21 cellular contexts compared by ENCODE assay signal in the genomic region with DNA sequence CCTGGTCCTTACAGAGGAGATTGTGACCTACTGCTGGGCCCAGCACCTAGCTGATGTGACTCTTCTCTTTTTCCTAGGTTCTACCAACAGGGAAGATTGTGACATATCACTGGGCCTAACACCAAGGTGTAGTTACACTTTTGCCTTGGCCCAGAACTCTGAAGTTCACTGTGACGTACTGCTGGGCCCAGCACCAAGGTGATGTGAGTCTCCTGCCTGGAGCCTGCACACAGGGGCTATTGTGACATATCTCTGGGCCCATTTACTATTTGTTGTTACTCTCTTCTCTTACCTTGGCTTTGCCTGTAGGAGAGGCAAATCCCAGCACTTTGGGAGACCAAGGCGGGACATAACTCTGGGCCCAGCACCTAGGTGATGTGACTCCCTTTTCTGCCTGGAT. TPM values are rescaled to one million over a fixed set of nuclear protein-coding genes. Genes with fewer than 3 reads are reported as not detected.
DNase-seq lines count a peak whose midpoint lies in the region; ATAC-seq, FAIRE-seq and TF ChIP-seq lines count a peak whose summit lies in the region.
"Had no signal": no experiment of that assay in that cellular context is flagged by ENCODE, and none has a peak within 500 bp of the region (broad histone marks: within the 10 kb centered on the region; RNA-seq: fewer than 3 reads in every experiment).

No MANE protein-coding gene starts in this region.

- no peak overlapping the region for H3K4me3 ChIP-seq in right lobe of liver
- H3K4me3 ChIP-seq in HepG2 (replicated peaks in 1 of 3; ENCODE audit: insufficient read depth in 1 of 3, low read depth in 2 of 3, low read length in 3 of 3): no peak overlapping the region
- H3K4me3 ChIP-seq in neuronal stem cell (ENCODE audit: low read length in 2 of 2): no peak overlapping the region
- no peak overlapping the region for H3K4me3 ChIP-seq in suprapubic skin
- no peak overlapping the region for H3K4me3 ChIP-seq in colonic mucosa
- H3K4me3 ChIP-seq: BLaER1 had no signal

- no peak overlapping the region for H3K23ac ChIP-seq in neuronal stem cell (ENCODE audit: low read depth, low read length, poor library complexity)

- no peak overlapping the region for H3K14ac ChIP-seq in neuronal stem cell (ENCODE audit: low read length)

- H3K18ac ChIP-seq in neuronal stem cell (ENCODE audit: low read length): no peak overlapping the region

- no peak overlapping the region for H2AK5ac ChIP-seq in neuronal stem cell (ENCODE audit: low read depth, low read length)

- no peak for TF ChIP-seq RAD21 in HepG2 (CRISPR knock-in tag; IDR thresholded peaks at IDR 0.05)

- CTCF ChIA-PET in HepG2 (lab: Yijun Ruan, JAX; ENCODE audit: low intra/inter-chr PET ratio, low total read pairs): no interaction called here

- no peak overlapping the region for H3K4ac ChIP-seq in neuronal stem cell (ENCODE audit: low read length)

- H3K27ac ChIP-seq in right lobe of liver (peak overlapping the region in 1 of 3 donors; percentile 33), HepG2 (ENCODE audit: extremely low read length, insufficient read depth, low read length) (no peak overlapping the region), neuronal stem cell (replicated peaks; ENCODE audit: low read length) (no peak overlapping the region), suprapubic skin (peak overlapping the region; percentile 74), colonic mucosa (no peak overlapping the region)
- H3K27ac ChIP-seq: BLaER1 had no signal

- H3K9ac ChIP-seq in HepG2 (ENCODE audit: insufficient read depth, low read depth, low read length): no peak overlapping the region
- no peak overlapping the region for H3K9ac ChIP-seq in neuronal stem cell (ENCODE audit: low read depth, low read length, poor library complexity)
- no peak overlapping the region for H3K9ac ChIP-seq in colonic mucosa (ENCODE audit: low read depth in 2 of 2, low read length in 2 of 2)
- H3K9ac ChIP-seq: BLaER1 had no signal

- no peak overlapping the region for H2BK15ac ChIP-seq in neuronal stem cell (ENCODE audit: low read length)

- intact Hi-C loops in right lobe of liver (cut with DNase I): no loop called here
- intact Hi-C loops in HepG2 (cut with micrococcal nuclease; ENCODE audit: unreplicated experiment): no loop called here
- intact Hi-C loops in posterior cingulate gyrus (cut with DNase I): no loop called here
- intact Hi-C loops in colonic mucosa (cut with DNase I): no loop called here

- no peaks in the 10 kb centered on the region for H3K79me1 ChIP-seq in neuronal stem cell (ENCODE audit: low read depth, low read length)

- H2BK12ac ChIP-seq in neuronal stem cell (ENCODE audit: low read length): no peak overlapping the region

- H3K36me3 ChIP-seq in right lobe of liver: no peaks in the 10 kb centered on the region
- no peaks in the 10 kb centered on the region for H3K36me3 ChIP-seq in HepG2 (replicated peaks in 1 of 2; ENCODE audit: control insufficient read depth in 1 of 2, insufficient read depth in 2 of 2, low read length in 2 of 2)
- no peaks in the 10 kb centered on the region for H3K36me3 ChIP-seq in neuronal stem cell (replicated peaks in 1 of 2; ENCODE audit: control insufficient read depth in 2 of 2, insufficient read depth in 2 of 2, low read length in 2 of 2)
- H3K36me3 ChIP-seq in suprapubic skin: no peaks in the 10 kb centered on the region
- H3K36me3 ChIP-seq in colonic mucosa: no peaks in the 10 kb centered on the region
- H3K36me3 ChIP-seq: BE2C, BLaER1 had no signal

- POLR2A ChIA-PET in HepG2 (lab: Yijun Ruan, JAX): no interaction called here

- H3K9me3 ChIP-seq in right lobe of liver (no peaks in the 10 kb centered on the region), HepG2 (ENCODE audit: low read length) (no peaks in the 10 kb centered on the region), neuronal stem cell (replicated peaks in 1 of 2; ENCODE audit: control insufficient read depth in 2 of 2, insufficient read depth in 1 of 2, low read depth in 1 of 2, low read length in 2 of 2) (peaks cover 0 to 40% of the 10 kb centered on the region in 2 donors), suprapubic skin (no peaks in the 10 kb centered on the region), colonic mucosa (no peaks in the 10 kb centered on the region)
- H3K9me3 ChIP-seq: BE2C, BLaER1 had no signal

- H2BK120ac ChIP-seq in neuronal stem cell (ENCODE audit: low read depth, low read length): no peak overlapping the region

- H3K27me3 ChIP-seq in right lobe of liver (no peaks in the 10 kb centered on the region), HepG2 (ENCODE audit: control insufficient read depth in 1 of 2, insufficient read depth in 2 of 2, low read length in 2 of 2) (no peaks in the 10 kb centered on the region), neuronal stem cell (ENCODE audit: control insufficient read depth in 3 of 3, insufficient read depth in 3 of 3, low read depth in 1 of 3, low read length in 3 of 3) (no peaks in the 10 kb centered on the region), suprapubic skin (no peaks in the 10 kb centered on the region), colonic mucosa (no peaks in the 10 kb centered on the region)
- H3K27me3 ChIP-seq: BE2C, BLaER1 had no signal

- H4K91ac ChIP-seq in neuronal stem cell (ENCODE audit: low read depth, low read length, poor library complexity): peak overlapping the region; percentile 53

- no peak for TF ChIP-seq CTCF in right lobe of liver (IDR thresholded peaks at IDR 0.05)
- TF ChIP-seq CTCF in HepG2 (CRISPR knock-in tag; IDR thresholded peaks at IDR 0.05): no peak
- TF ChIP-seq CTCF in suprapubic skin (IDR thresholded peaks at IDR 0.05): no peak
- TF ChIP-seq CTCF in colonic mucosa (IDR thresholded peaks at IDR 0.05): no peak

- FAIRE-seq in HepG2 (lab: Jason Lieb, UNC): no peak
- FAIRE-seq: A204.1, D721Med, G401.6, GM12891, GM19239 had no signal

- in situ Hi-C loops in HepG2 (cut with HindIII; ENCODE audit: extremely low pct_ligation_motif_present, low pct_unique_long_range_greater_than_20kb): no loop called here

- H4K20me1 ChIP-seq in HepG2 (ENCODE audit: insufficient read depth, low read length): no peaks in the 10 kb centered on the region
- H4K20me1 ChIP-seq: BLaER1 had no signal

- H2AFZ ChIP-seq in HepG2 (ENCODE audit: low read length) (no peak overlapping the region), neuronal stem cell (ENCODE audit: low read length) (no peak overlapping the region)

- H4K8ac ChIP-seq in neuronal stem cell (ENCODE audit: low read depth, low read length): no peak overlapping the region

- H3K79me2 ChIP-seq in HepG2 (ENCODE audit: insufficient read depth, low read length): no peaks in the 10 kb centered on the region

- H3K4me2 ChIP-seq in HepG2 (ENCODE audit: low read depth, low read length): no peak overlapping the region
- no peak overlapping the region for H3K4me2 ChIP-seq in neuronal stem cell (ENCODE audit: insufficient read depth, low read length, poor library complexity, severe bottlenecking)
- H3K4me2 ChIP-seq: BLaER1 had no signal

- no peak overlapping the region for H2BK5ac ChIP-seq in neuronal stem cell (ENCODE audit: low read length)

- WGBS in right lobe of liver (ENCODE audit: insufficient coverage, low coverage, low lambda C conversion rate, missing lambda C conversion rate): 50% methylated on average over 1 of the region's 2 CpGs
- WGBS in HepG2 (ENCODE audit: low lambda C conversion rate): 25% methylated on average over 2 of the region's 2 CpGs
- no CpG with 5 or more reads among the region's 2 CpGs for WGBS in neuronal stem cell (ENCODE audit: extremely low coverage in 2 of 2, insufficient read length in 2 of 2, insufficient replicate concordance in 1 of 2), 2 donors
- WGBS in suprapubic skin: 79% methylated on average over 2 of the region's 2 CpGs

- TF ChIP-seq POLR2A in right lobe of liver (IDR thresholded peaks at IDR 0.05) (no peak), HepG2 (IDR thresholded peaks at IDR 0.05; ENCODE audit: insufficient read depth in 1 of 2, low read depth in 2 of 2, low read length in 2 of 2) (no peak), suprapubic skin (IDR thresholded peaks at IDR 0.05) (no peak)

- no TSS peak for BruUV-seq in HepG2 (replicated peaks; lab: Mats Ljungman, UMichigan)

- peak in 2 of 4 donors; percentile 49 to 81 for ATAC-seq in right lobe of liver
- ATAC-seq in HepG2: no peak
- ATAC-seq: CD8-positive, alpha-beta T cell had no signal

- H3K4me1 ChIP-seq in right lobe of liver: no peaks in the 10 kb centered on the region
- no peaks in the 10 kb centered on the region; the same call in 1 of the 2 replicates for H3K4me1 ChIP-seq in HepG2 (ENCODE audit: insufficient read depth, low read length)
- H3K4me1 ChIP-seq in neuronal stem cell (ENCODE audit: control insufficient read depth in 2 of 2, insufficient read depth in 1 of 2, low read depth in 1 of 2, low read length in 2 of 2): no peaks in the 10 kb centered on the region
- H3K4me1 ChIP-seq in suprapubic skin: peaks cover 3% of the 10 kb centered on the region
- no peaks in the 10 kb centered on the region for H3K4me1 ChIP-seq in colonic mucosa
- H3K4me1 ChIP-seq: BE2C, BLaER1, Caco-2 had no signal

- TF ChIP-seq EP300 in HepG2 (IDR thresholded peaks at IDR 0.05; ENCODE audit: low read depth in 2 of 2, low read length in 2 of 2) (no peak), HepG2 (CRISPR knock-in tag; IDR thresholded peaks at IDR 0.05; ENCODE audit: borderline replicate concordance) (no peak), suprapubic skin (IDR thresholded peaks at IDR 0.05) (no peak)

- DNase-seq in right lobe of liver: peak in 2 of 3 donors; percentile 54 to 69
- DNase-seq in HepG2 (ENCODE audit: low spot score): no peak
- DNase-seq in neuronal stem cell (ENCODE audit: low spot score): no peak
- DNase-seq in suprapubic skin (ENCODE audit: low spot score in 2 of 2): no peak
- DNase-seq in posterior cingulate gyrus: no peak
- no peak for DNase-seq in colonic mucosa
- DNase-seq: 8988T; ACHN; BE2C; C1 segment of cervical spinal cord; Caco-2; Calu3; CD4-positive, CD25-positive, alpha-beta regulatory T cell; CD8-positive, alpha-beta T cell; DMS79 treated with DMSO at 0.1 percent for 48 hours had no signal

RNA-seq across cellular contexts. Expression of a gene that starts 23.1 kb away (rescaled TPM):
- total RNA-seq in right lobe of liver (1 to 10 TPM; 1.2 to 2.0 (median 1.6) TPM), HepG2 (2016; rRNA removed; fragmentation: Illumina TruSeq; extraction: Trizol) (5.4 and 9.4 TPM in 2 replicates), suprapubic skin (10 to 100 TPM; 14.4 to 22.8 (median 16.5) TPM), colonic mucosa (1 to 10 TPM; 4.1 to 5.5 TPM)
- total RNA-seq in HepG2 (2016; cell fraction: cytosol; rRNA removed; fragmentation: Illumina TruSeq; extraction: Trizol; ENCODE audit: low read depth): 0.44 and 0.61 TPM in 2 replicates
- 5.3 and 9.7 TPM in 2 replicates for total RNA-seq in HepG2 (2016; cell fraction: insoluble cytoplasmic fraction; rRNA removed; fragmentation: Illumina TruSeq; extraction: Trizol)
- 1.9 and 2.0 TPM in 2 replicates for total RNA-seq in HepG2 (2016; cell fraction: membrane; rRNA removed; fragmentation: Illumina TruSeq; extraction: Trizol)
- 11.3 and 12.4 TPM in 2 replicates for total RNA-seq in HepG2 (2016; cell fraction: nucleus; rRNA removed; fragmentation: Illumina TruSeq; extraction: Trizol)
- 1.6 and 2.5 TPM in 2 replicates for polyA plus RNA-seq in HepG2 (2011; rRNA removed)
- polyA plus RNA-seq in HepG2 (2011; cell fraction: cytosol; rRNA removed): 0.96 and 1.1 TPM in 2 replicates
- polyA plus RNA-seq in HepG2 (2011; cell fraction: nucleus; rRNA removed): 3.7 and 4.7 TPM in 2 replicates
- 1.6 and 1.9 TPM in 2 replicates for polyA plus RNA-seq in HepG2 (2012)
- 0.19 and 0.23 TPM in 2 replicates for polyA plus RNA-seq in HepG2 (2016; cell fraction: cytosol; fragmentation: Illumina TruSeq; extraction: Trizol; ENCODE audit: low read depth)
- polyA plus RNA-seq in HepG2 (2016; cell fraction: insoluble cytoplasmic fraction; fragmentation: Illumina TruSeq; extraction: Trizol; ENCODE audit: low read depth): 7.7 and 8.6 TPM in 2 replicates
- polyA plus RNA-seq in HepG2 (2016; cell fraction: membrane; fragmentation: Illumina TruSeq; extraction: Trizol; ENCODE audit: low read depth): 0.73 and 0.80 TPM in 2 replicates
- polyA plus RNA-seq in HepG2 (2016; cell fraction: nucleus; fragmentation: Illumina TruSeq; extraction: Trizol; ENCODE audit: insufficient read depth, low read depth): 23.0 and 26.1 TPM in 2 replicates
- 1.4 TPM in 2 replicates for polyA minus RNA-seq in HepG2 (2011; rRNA and poly(A)+ RNA removed; ENCODE audit: low replicate concordance)
- 2.6 and 2.9 TPM in 2 replicates for polyA minus RNA-seq in HepG2 (2011; cell fraction: cytosol; rRNA and poly(A)+ RNA removed)
- polyA minus RNA-seq in HepG2 (2011; cell fraction: nucleus; rRNA and poly(A)+ RNA removed): 9.6 and 11.2 TPM in 2 replicates
- 10.2 TPM for polyA plus RNA-seq in neuronal stem cell (2013, experiment 1 of 2)
- polyA plus RNA-seq in neuronal stem cell (2013, experiment 2 of 2): 10.6 TPM

Comparison
In these comparisons a context has a peak if more than half of its experiments do, and no peak if none do; other contexts are left out.
1. DNase-seq: peak in right lobe of liver (2 of 3); none in HepG2 (single experiment), neuronal stem cell (single experiment), suprapubic skin (0 of 2), posterior cingulate gyrus (0 of 10) and colonic mucosa (single experiment).